Comparison of ENCODE assay signal across 8 cellular contexts in genomic region chr2:223835701-223836532, GRCh38. TPM values are rescaled to one million over a fixed set of nuclear protein-coding genes. Genes with fewer than 3 reads are reported as not detected.
DNase-seq lines count a peak whose midpoint lies in the region; ATAC-seq, FAIRE-seq and TF ChIP-seq lines count a peak whose summit lies in the region.

No MANE protein-coding gene starts in this region.

- ATAC-seq in GM18861 (IDR thresholded peaks at IDR 0.05; ENCODE audit: unreplicated experiment) = peak; percentile 49
- ATAC-seq in HG02938 (IDR thresholded peaks at IDR 0.05; ENCODE audit: unreplicated experiment) = peak; percentile 64

- peak; percentile 20 for FAIRE-seq in keratinocyte (lab: Jason Lieb, UNC)

- no peak for DNase-seq in keratinocyte (ENCODE audit: low read depth, low spot score)
- no peak for DNase-seq in SW480 (ENCODE audit: low spot score)
- no peak for DNase-seq in epidermal melanocyte (ENCODE audit: insufficient read length, low spot score)
- DNase-seq in H7 = no peak

- H3K36me3 ChIP-seq in ACC112 (ENCODE audit: insufficient read depth, low read length) (no peaks in the 10 kb centered on the region), OCI-LY1 (ENCODE audit: insufficient read depth, low read length) (no peaks in the 10 kb centered on the region), keratinocyte (ENCODE audit: control insufficient read depth in 2 of 2, extremely low read depth in 1 of 2, insufficient read depth in 2 of 2, low read length in 2 of 2) (peaks cover 0 to 6% of the 10 kb centered on the region in 2 experiments), H7 (replicated peaks; ENCODE audit: control insufficient read depth, insufficient read depth, low read length) (no peaks in the 10 kb centered on the region)

- H2AFZ ChIP-seq in ACC112 (ENCODE audit: low read length, unreplicated experiment) = no peak overlapping the region
- H2AFZ ChIP-seq in OCI-LY1 (ENCODE audit: low read length) = no peak overlapping the region
- no peak overlapping the region for H2AFZ ChIP-seq in keratinocyte (ENCODE audit: control insufficient read depth, low read length)

- H3K9ac ChIP-seq in OCI-LY1 (ENCODE audit: low read length) (peak overlapping the region; percentile 87), keratinocyte (ENCODE audit: control insufficient read depth, extremely low read depth, insufficient read depth, low read length) (no peak overlapping the region)

- peak overlapping the region; percentile 92 for H3K4me2 ChIP-seq in OCI-LY1 (ENCODE audit: low read length)
- H3K4me2 ChIP-seq in keratinocyte (ENCODE audit: control insufficient read depth, extremely low read depth, insufficient read depth, low read depth, low read length) = peak overlapping the region; percentile 82

- H3K4me3 ChIP-seq in ACC112 (ENCODE audit: low read depth, low read length) (peak overlapping the region; percentile 84), OCI-LY1 (ENCODE audit: low read depth, low read length, poor library complexity, severe bottlenecking) (peak overlapping the region; percentile 89), keratinocyte (ENCODE audit: control insufficient read depth in 2 of 3, extremely low read depth in 1 of 3, insufficient read depth in 2 of 3, low read depth in 1 of 3, low read length in 3 of 3) (peak overlapping the region; percentile 65 to 91 (median 85)), H7 (ENCODE audit: insufficient read depth, low read depth, low read length) (no peak overlapping the region)

- H3K9me1 ChIP-seq in keratinocyte (ENCODE audit: control insufficient read depth, extremely low read depth, insufficient read depth, low read length) = no peaks in the 10 kb centered on the region

- no peaks in the 10 kb centered on the region for H4K20me1 ChIP-seq in OCI-LY1 (ENCODE audit: insufficient read depth, low read length)
- H4K20me1 ChIP-seq in keratinocyte (ENCODE audit: control insufficient read depth, extremely low read depth, insufficient read depth, low read length) = no peaks in the 10 kb centered on the region

- H3K9me3 ChIP-seq in OCI-LY1 (ENCODE audit: low read length) (no peaks in the 10 kb centered on the region), keratinocyte (ENCODE audit: control insufficient read depth, low read depth, low read length) (no peaks in the 10 kb centered on the region)

- H3K79me2 ChIP-seq in ACC112 (ENCODE audit: control insufficient read depth, insufficient read depth, low read length, unreplicated experiment) (peaks cover 4% of the 10 kb centered on the region), OCI-LY1 (ENCODE audit: insufficient read depth, low read length) (peaks cover 43% of the 10 kb centered on the region), keratinocyte (ENCODE audit: control insufficient read depth, insufficient read depth, low read length) (peaks cover 43% of the 10 kb centered on the region)

- no peaks in the 10 kb centered on the region for H3F3A ChIP-seq in OCI-LY1 (ENCODE audit: insufficient read depth, low read length)

- H3K27ac ChIP-seq in ACC112 (ENCODE audit: low read depth, low read length) = no peak overlapping the region
- H3K27ac ChIP-seq in OCI-LY1 (ENCODE audit: low read depth, low read length, poor library complexity, severe bottlenecking) = peak overlapping the region; percentile 87
- no peak overlapping the region for H3K27ac ChIP-seq in keratinocyte (ENCODE audit: control insufficient read depth, insufficient read depth, low read length)

- dilution Hi-C loops in keratinocyte (cut with MboI; ENCODE audit: extremely low pct_ligation_motif_present, low sequenced_read_pairs) = no loop called here

- H3K4me1 ChIP-seq in ACC112 (ENCODE audit: control insufficient read depth, insufficient read depth, low read length, unreplicated experiment) (peaks cover 7% of the 10 kb centered on the region), OCI-LY1 (ENCODE audit: insufficient read depth, low read length, severe bottlenecking) (peaks cover 50% of the 10 kb centered on the region), keratinocyte (ENCODE audit: control insufficient read depth, extremely low read depth, insufficient read depth, low read length) (peaks cover 27% of the 10 kb centered on the region)

- no peaks in the 10 kb centered on the region for H3K27me3 ChIP-seq in ACC112 (ENCODE audit: insufficient read depth, low read length)
- no peaks in the 10 kb centered on the region for H3K27me3 ChIP-seq in OCI-LY1 (ENCODE audit: insufficient read depth, low read length)
- no peaks in the 10 kb centered on the region for H3K27me3 ChIP-seq in keratinocyte (ENCODE audit: control insufficient read depth, extremely low read depth, insufficient read depth, low read length)
- peaks cover 1% of the 10 kb centered on the region; the same call in 1 of the 2 replicates for H3K27me3 ChIP-seq in H7 (ENCODE audit: control insufficient read depth, insufficient read depth, low read length)

- H3K9me2 ChIP-seq in OCI-LY1 (ENCODE audit: low read depth, low read length) = no peaks in the 10 kb centered on the region

- TF ChIP-seq CTCF in OCI-LY1 (IDR thresholded peaks at IDR 0.05; ENCODE audit: low read length) (no peak), keratinocyte (optimal IDR thresholded peaks at IDR 0.05 in 1 of 3, IDR thresholded peaks at IDR 0.05 in 1 of 3, conservative IDR thresholded peaks at IDR 0.05 in 1 of 3; ENCODE audit: extremely low read depth in 1 of 3, insufficient read depth in 2 of 3, low read length in 3 of 3) (no peak)

RNA-seq across cellular contexts. Expression of gene AP1S3, which starts 1.5 kb away (rescaled TPM):
- polyA plus RNA-seq in keratinocyte = 18.0 to 33.7 TPM (median 24.0 TPM) in 3 replicates
- polyA plus RNA-seq in keratinocyte (2011; ENCODE audit: low read depth) = 28.2 TPM
- polyA plus RNA-seq in keratinocyte (2011; cell fraction: cytosol; rRNA removed) = 21.2 and 31.8 TPM in 2 replicates
- 16.8 and 22.6 TPM in 2 replicates for polyA plus RNA-seq in keratinocyte (2011; cell fraction: nucleus; rRNA removed)
- polyA plus RNA-seq in keratinocyte (2012; ENCODE audit: low replicate concordance) = 24.6 and 26.0 TPM in 2 replicates
- polyA minus RNA-seq in keratinocyte = 4.5 to 18.2 TPM (median 9.9 TPM) in 3 replicates
- polyA minus RNA-seq in keratinocyte (2011; cell fraction: cytosol; rRNA and poly(A)+ RNA removed) = 44.1 TPM
- 34.5 and 40.1 TPM in 2 replicates for polyA minus RNA-seq in keratinocyte (2011; cell fraction: nucleus; rRNA and poly(A)+ RNA removed)
- 3.3 and 4.6 TPM in 2 replicates for total RNA-seq in H7 (2014; rRNA removed; shearing (Covaris generic))
